In genomic region chr4:3435684-3435956, GRCh38 we compare ENCODE assay signal across 24 cellular contexts. TPM values are rescaled to one million over a fixed set of nuclear protein-coding genes. Genes with fewer than 3 reads are reported as not detected.
"Had no signal": no experiment of that assay in that cellular context is flagged by ENCODE, and none has a peak within 500 bp of the region (broad histone marks: within the 10 kb centered on the region; RNA-seq: fewer than 3 reads in every experiment).

No MANE protein-coding gene starts in this region.

- H3K27ac Mint-ChIP-seq: activated CD8-positive, alpha-beta memory T cell treated with anti-CD3 and anti-CD28 coated beads, Interleukin-2, amount 10 ng/mL, durations not matched to agents 7 days and 5 days; activated naive CD4-positive, alpha-beta T cell treated with anti-CD3 and anti-CD28 coated beads, Interleukin-2, amount 50 U/mL, for 24 hours; activated T-cell treated with anti-CD3 and anti-CD28 coated beads, Interleukin-2, amount 50 U/mL, for 24 hours; activated T-helper 1 cell treated with anti-CD3 and anti-CD28 coated beads, Interleukin-12 subunit alpha, Interleukin-12 subunit beta, Interleukin-2, Interleukin-4 antibody, amounts not matched to agents 30 ng/mL and 10 ng/mL and 1 ng/mL, durations not matched to agents 14 hours and 24 hours and 36 hours; T-helper 1 cell treated with Interleukin-12 subunit alpha and Interleukin-12 subunit beta and Interleukin-4 antibody, amounts not matched to agents 30 μg/mL and 1 μg/mL, for 36 hours had no signal

- H3K9me3 ChIP-seq: body of pancreas had no signal

- H3K4me1 Mint-ChIP-seq: activated CD8-positive, alpha-beta memory T cell treated with anti-CD3 and anti-CD28 coated beads, Interleukin-2, amount 10 ng/mL, durations not matched to agents 7 days and 5 days; activated naive CD4-positive, alpha-beta T cell treated with anti-CD3 and anti-CD28 coated beads, Interleukin-2, amount 50 U/mL, for 24 hours had no signal

- H3K4me3 ChIP-seq: body of pancreas had no signal

- H3K4me3 Mint-ChIP-seq: activated CD8-positive, alpha-beta memory T cell treated with anti-CD3 and anti-CD28 coated beads, Interleukin-2, amount 10 ng/mL, durations not matched to agents 7 days and 5 days; activated naive CD4-positive, alpha-beta T cell treated with anti-CD3 and anti-CD28 coated beads, Interleukin-2, amount 50 U/mL, for 24 hours; activated T-cell treated with anti-CD3 and anti-CD28 coated beads, Interleukin-2, amount 50 U/mL, for 24 hours; activated T-helper 1 cell treated with anti-CD3 and anti-CD28 coated beads, Interleukin-12 subunit alpha, Interleukin-12 subunit beta, Interleukin-2, Interleukin-4 antibody, amounts not matched to agents 30 ng/mL and 10 ng/mL and 1 ng/mL, durations not matched to agents 14 hours and 24 hours and 36 hours; T-helper 1 cell treated with Interleukin-12 subunit alpha and Interleukin-12 subunit beta and Interleukin-4 antibody, amounts not matched to agents 30 μg/mL and 1 μg/mL, for 36 hours had no signal

- H3K27me3 Mint-ChIP-seq: activated CD8-positive, alpha-beta memory T cell treated with anti-CD3 and anti-CD28 coated beads, Interleukin-2, amount 10 ng/mL, durations not matched to agents 7 days and 5 days; activated naive CD4-positive, alpha-beta T cell treated with anti-CD3 and anti-CD28 coated beads, Interleukin-2, amount 50 U/mL, for 24 hours; activated T-cell treated with anti-CD3 and anti-CD28 coated beads, Interleukin-2, amount 50 U/mL, for 24 hours had no signal

- H3K27ac ChIP-seq: body of pancreas had no signal

- H3K27me3 ChIP-seq: body of pancreas had no signal

- H3K9me3 Mint-ChIP-seq: activated naive CD4-positive, alpha-beta T cell treated with anti-CD3 and anti-CD28 coated beads, Interleukin-2, amount 50 U/mL, for 24 hours; activated T-cell treated with anti-CD3 and anti-CD28 coated beads, Interleukin-2, amount 50 U/mL, for 24 hours; activated T-helper 1 cell treated with anti-CD3 and anti-CD28 coated beads, Interleukin-12 subunit alpha, Interleukin-12 subunit beta, Interleukin-2, Interleukin-4 antibody, amounts not matched to agents 30 ng/mL and 10 ng/mL and 1 ng/mL, durations not matched to agents 14 hours and 24 hours and 36 hours; T-helper 1 cell treated with Interleukin-12 subunit alpha and Interleukin-12 subunit beta and Interleukin-4 antibody, amounts not matched to agents 30 μg/mL and 1 μg/mL, for 36 hours had no signal

- FAIRE-seq: bronchial epithelial cell had no signal

- ATAC-seq: activated CD4-positive, CD25-positive, alpha-beta regulatory T cell treated with anti-CD3 and anti-CD28 coated beads, Interleukin-2, amount 50 U/mL, for 24 hours; activated CD8-positive, alpha-beta memory T cell treated with anti-CD3 and anti-CD28 coated beads, Interleukin-2, amount 10 ng/mL, durations not matched to agents 7 days and 5 days; body of pancreas; Panc1 had no signal

- DNase-seq: activated CD4-positive, alpha-beta T cell treated with anti-CD3 and anti-CD28 coated beads for 48 hours; activated CD4-positive, alpha-beta T cell treated with anti-CD3 and anti-CD28 coated beads, Interleukin-2, amount 50 U/mL, for 48 hours; activated CD8-positive, alpha-beta memory T cell treated with anti-CD3 and anti-CD28 coated beads, Interleukin-2, amount 10 ng/mL, durations not matched to agents 7 days and 5 days; activated effector memory CD4-positive, alpha-beta T cell treated with Interleukin-2 at 50 U/mL for 16 hours; activated naive CD4-positive, alpha-beta T cell; activated T-cell treated with anti-CD3 and anti-CD28 coated beads, Interleukin-2, amount 50 U/mL, for 24 hours; body of pancreas; NCI-H1092 treated with DMSO at 0.1 percent for 48 hours; NCI-H1417 treated with DMSO at 0.1 percent for 48 hours; NCI-H1694 treated with DMSO at 0.1 percent for 48 hours; NCI-H2029 treated with DMSO at 0.1 percent for 48 hours; NCI-H345; NCI-H510A treated with DMSO at 0.1 percent for 48 hours; NK-92 treated with Interleukin-12 subunit alpha and Interleukin-12 subunit beta, amount 100 ng/mL, for 24 hours; OCI-M1; RPMI8226; SHP77 had no signal

- H3K4me1 ChIP-seq: body of pancreas had no signal

RNA-seq across cellular contexts. Expression of gene HGFAC, which starts 6.1 kb away (rescaled TPM):
- total RNA-seq: activated CD8-positive, alpha-beta memory T cell treated with anti-CD3 and anti-CD28 coated beads, Interleukin-2, amount 10 ng/mL, durations not matched to agents 7 days and 5 days; activated T-helper 1 cell treated with anti-CD3 and anti-CD28 coated beads, Interleukin-12 subunit alpha, Interleukin-12 subunit beta, Interleukin-2, Interleukin-4 antibody, amounts not matched to agents 30 ng/mL and 10 ng/mL and 1 ng/mL, durations not matched to agents 14 hours and 24 hours and 36 hours; bronchial epithelial cell; SK-MEL-5 had no signal

RNA-seq across cellular contexts. Expression of gene DOK7, which starts 27.5 kb away (rescaled TPM):
- total RNA-seq: activated CD8-positive, alpha-beta memory T cell treated with anti-CD3 and anti-CD28 coated beads, Interleukin-2, amount 10 ng/mL, durations not matched to agents 7 days and 5 days; activated T-helper 1 cell treated with anti-CD3 and anti-CD28 coated beads, Interleukin-12 subunit alpha, Interleukin-12 subunit beta, Interleukin-2, Interleukin-4 antibody, amounts not matched to agents 30 ng/mL and 10 ng/mL and 1 ng/mL, durations not matched to agents 14 hours and 24 hours and 36 hours; SK-MEL-5 had no signal
